ENCODE assay signal across 1 cellular context in genomic region chr4:113294910-113295309, GRCh38.
TF ChIP-seq lines count a peak whose summit lies in the region.

No MANE protein-coding gene starts in this region.

TF ChIP-seq in GM23338, 12 proteins besides CTCF, POLR2A, EP300 and RAD21 (continued from another document):
- TF ChIP-seq, protein P1, sequence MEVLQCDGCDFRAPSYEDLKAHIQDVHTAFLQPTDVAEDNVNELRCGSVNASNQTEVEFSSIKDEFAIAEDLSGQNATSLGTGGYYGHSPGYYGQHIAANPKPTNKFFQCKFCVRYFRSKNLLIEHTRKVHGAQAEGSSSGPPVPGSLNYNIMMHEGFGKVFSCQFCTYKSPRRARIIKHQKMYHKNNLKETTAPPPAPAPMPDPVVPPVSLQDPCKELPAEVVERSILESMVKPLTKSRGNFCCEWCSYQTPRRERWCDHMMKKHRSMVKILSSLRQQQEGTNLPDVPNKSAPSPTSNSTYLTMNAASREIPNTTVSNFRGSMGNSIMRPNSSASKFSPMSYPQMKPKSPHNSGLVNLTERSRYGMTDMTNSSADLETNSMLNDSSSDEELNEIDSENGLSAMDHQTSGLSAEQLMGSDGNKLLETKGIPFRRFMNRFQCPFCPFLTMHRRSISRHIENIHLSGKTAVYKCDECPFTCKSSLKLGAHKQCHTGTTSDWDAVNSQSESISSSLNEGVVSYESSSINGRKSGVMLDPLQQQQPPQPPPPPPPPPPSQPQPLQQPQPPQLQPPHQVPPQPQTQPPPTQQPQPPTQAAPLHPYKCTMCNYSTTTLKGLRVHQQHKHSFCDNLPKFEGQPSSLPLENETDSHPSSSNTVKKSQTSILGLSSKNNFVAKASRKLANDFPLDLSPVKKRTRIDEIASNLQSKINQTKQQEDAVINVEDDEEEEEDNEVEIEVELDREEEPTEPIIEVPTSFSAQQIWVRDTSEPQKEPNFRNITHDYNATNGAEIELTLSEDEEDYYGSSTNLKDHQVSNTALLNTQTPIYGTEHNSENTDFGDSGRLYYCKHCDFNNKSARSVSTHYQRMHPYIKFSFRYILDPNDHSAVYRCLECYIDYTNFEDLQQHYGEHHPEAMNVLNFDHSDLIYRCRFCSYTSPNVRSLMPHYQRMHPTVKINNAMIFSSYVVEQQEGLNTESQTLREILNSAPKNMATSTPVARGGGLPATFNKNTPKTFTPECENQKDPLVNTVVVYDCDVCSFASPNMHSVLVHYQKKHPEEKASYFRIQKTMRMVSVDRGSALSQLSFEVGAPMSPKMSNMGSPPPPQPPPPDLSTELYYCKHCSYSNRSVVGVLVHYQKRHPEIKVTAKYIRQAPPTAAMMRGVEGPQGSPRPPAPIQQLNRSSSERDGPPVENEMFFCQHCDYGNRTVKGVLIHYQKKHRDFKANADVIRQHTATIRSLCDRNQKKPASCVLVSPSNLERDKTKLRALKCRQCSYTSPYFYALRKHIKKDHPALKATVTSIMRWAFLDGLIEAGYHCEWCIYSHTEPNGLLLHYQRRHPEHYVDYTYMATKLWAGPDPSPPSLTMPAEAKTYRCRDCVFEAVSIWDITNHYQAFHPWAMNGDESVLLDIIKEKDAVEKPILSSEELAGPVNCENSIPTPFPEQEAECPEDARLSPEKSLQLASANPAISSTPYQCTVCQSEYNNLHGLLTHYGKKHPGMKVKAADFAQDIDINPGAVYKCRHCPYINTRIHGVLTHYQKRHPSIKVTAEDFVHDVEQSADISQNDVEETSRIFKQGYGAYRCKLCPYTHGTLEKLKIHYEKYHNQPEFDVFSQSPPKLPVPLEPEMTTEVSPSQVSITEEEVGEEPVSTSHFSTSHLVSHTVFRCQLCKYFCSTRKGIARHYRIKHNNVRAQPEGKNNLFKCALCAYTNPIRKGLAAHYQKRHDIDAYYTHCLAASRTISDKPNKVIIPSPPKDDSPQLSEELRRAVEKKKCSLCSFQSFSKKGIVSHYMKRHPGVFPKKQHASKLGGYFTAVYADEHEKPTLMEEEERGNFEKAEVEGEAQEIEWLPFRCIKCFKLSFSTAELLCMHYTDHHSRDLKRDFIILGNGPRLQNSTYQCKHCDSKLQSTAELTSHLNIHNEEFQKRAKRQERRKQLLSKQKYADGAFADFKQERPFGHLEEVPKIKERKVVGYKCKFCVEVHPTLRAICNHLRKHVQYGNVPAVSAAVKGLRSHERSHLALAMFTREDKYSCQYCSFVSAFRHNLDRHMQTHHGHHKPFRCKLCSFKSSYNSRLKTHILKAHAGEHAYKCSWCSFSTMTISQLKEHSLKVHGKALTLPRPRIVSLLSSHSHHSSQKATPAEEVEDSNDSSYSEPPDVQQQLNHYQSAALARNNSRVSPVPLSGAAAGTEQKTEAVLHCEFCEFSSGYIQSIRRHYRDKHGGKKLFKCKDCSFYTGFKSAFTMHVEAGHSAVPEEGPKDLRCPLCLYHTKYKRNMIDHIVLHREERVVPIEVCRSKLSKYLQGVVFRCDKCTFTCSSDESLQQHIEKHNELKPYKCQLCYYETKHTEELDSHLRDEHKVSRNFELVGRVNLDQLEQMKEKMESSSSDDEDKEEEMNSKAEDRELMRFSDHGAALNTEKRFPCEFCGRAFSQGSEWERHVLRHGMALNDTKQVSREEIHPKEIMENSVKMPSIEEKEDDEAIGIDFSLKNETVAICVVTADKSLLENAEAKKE (CRISPR knock-in tag; IDR thresholded peaks at IDR 0.05), result no peak
- TF ChIP-seq EZH2phosphoT487 (IDR thresholded peaks at IDR 0.05; ENCODE audit: unreplicated experiment) (no peak), NANOG (IDR thresholded peaks at IDR 0.05; ENCODE audit: borderline replicate concordance) (no peak), CREB1 (CRISPR knock-in tag; IDR thresholded peaks at IDR 0.05; ENCODE audit: low read depth) (no peak), JUNB (IDR thresholded peaks at IDR 0.05; ENCODE audit: unreplicated experiment) (no peak), ZNF331 (CRISPR knock-in tag; IDR thresholded peaks at IDR 0.05; ENCODE audit: low read depth) (no peak), REST (IDR thresholded peaks at IDR 0.05; ENCODE audit: unreplicated experiment) (no peak), STAT1 (IDR thresholded peaks at IDR 0.05; ENCODE audit: unreplicated experiment) (no peak), EZH2 (IDR thresholded peaks at IDR 0.05; ENCODE audit: low read depth, unreplicated experiment) (no peak), POLR2AphosphoS5 (IDR thresholded peaks at IDR 0.05; ENCODE audit: low read depth) (no peak)
- TF ChIP-seq, protein P2, sequence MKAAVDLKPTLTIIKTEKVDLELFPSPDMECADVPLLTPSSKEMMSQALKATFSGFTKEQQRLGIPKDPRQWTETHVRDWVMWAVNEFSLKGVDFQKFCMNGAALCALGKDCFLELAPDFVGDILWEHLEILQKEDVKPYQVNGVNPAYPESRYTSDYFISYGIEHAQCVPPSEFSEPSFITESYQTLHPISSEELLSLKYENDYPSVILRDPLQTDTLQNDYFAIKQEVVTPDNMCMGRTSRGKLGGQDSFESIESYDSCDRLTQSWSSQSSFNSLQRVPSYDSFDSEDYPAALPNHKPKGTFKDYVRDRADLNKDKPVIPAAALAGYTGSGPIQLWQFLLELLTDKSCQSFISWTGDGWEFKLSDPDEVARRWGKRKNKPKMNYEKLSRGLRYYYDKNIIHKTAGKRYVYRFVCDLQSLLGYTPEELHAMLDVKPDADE (IDR thresholded peaks at IDR 0.05), result no peak
